Comparison of ENCODE assay signal across 9 cellular contexts in genomic region chr9:135888126-135888765, GRCh38. TPM values are rescaled to one million over a fixed set of nuclear protein-coding genes. Genes with fewer than 3 reads are reported as not detected.
DNase-seq lines count a peak whose midpoint lies in the region; ATAC-seq and TF ChIP-seq lines count a peak whose summit lies in the region.
"Had no signal": no experiment of that assay in that cellular context is flagged by ENCODE, and none has a peak within 500 bp of the region (broad histone marks: within the 10 kb centered on the region; RNA-seq: fewer than 3 reads in every experiment).

No MANE protein-coding gene starts in this region.

- CTCF ChIA-PET in mammary epithelial cell (lab: Charles Lee; ENCODE audit: low non-redundant PET) (no interaction called here), T-cell (lab: Charles Lee) (no interaction called here)

- H3K27me3 Mint-ChIP-seq in T-cell (no peaks in the 10 kb centered on the region), endothelial cell (ENCODE audit: unreplicated experiment) (peaks cover 9% of the 10 kb centered on the region)

- WGBS in mammary epithelial cell (ENCODE audit: low coverage, missing lambda C conversion rate), result 97% methylated on average over 16 of the region's 22 CpGs
- 84 to 93% methylated on average over 9 to 22 of the region's 22 CpGs for WGBS in upper lobe of left lung, 2 donors

- H3K79me2 ChIP-seq in mammary epithelial cell (ENCODE audit: insufficient read depth, low read length), result peaks cover 100% of the 10 kb centered on the region

- ATAC-seq in T-cell (replicated peaks in 1 of 4) (no peak), upper lobe of left lung (ENCODE audit: low FRiP score in 2 of 2) (no peak), HG03095 (IDR thresholded peaks at IDR 0.05; ENCODE audit: unreplicated experiment) (no peak), HG03457 (IDR thresholded peaks at IDR 0.05; ENCODE audit: unreplicated experiment) (no peak)

- H3K36me3 Mint-ChIP-seq in T-cell (no peaks in the 10 kb centered on the region), endothelial cell (ENCODE audit: low read depth, unreplicated experiment) (peaks cover 5% of the 10 kb centered on the region)

- peak overlapping the region in 1 of 3 donors; percentile 85 for H3K4me3 Mint-ChIP-seq in T-cell
- H3K4me3 Mint-ChIP-seq in endothelial cell (ENCODE audit: unreplicated experiment), result no peak overlapping the region

- BruUV-seq in mammary epithelial cell (replicated peaks; lab: Mats Ljungman, UMichigan), result no TSS peak

- intact Hi-C loops in mammary epithelial cell (cut with micrococcal nuclease) (no loop called here), breast epithelium (cut with DNase I; ENCODE audit: low total_unique reads) (no loop called here)

- no peak for TF ChIP-seq POLR2A in breast epithelium (IDR thresholded peaks at IDR 0.05)
- TF ChIP-seq POLR2A in upper lobe of left lung (IDR thresholded peaks at IDR 0.05), result no peak

- H3K27ac Mint-ChIP-seq in T-cell (peak overlapping the region; percentile 10 to 94), endothelial cell (ENCODE audit: unreplicated experiment) (no peak overlapping the region)

- H3K4me3 ChIP-seq in mammary epithelial cell (replicated peaks in 1 of 3; ENCODE audit: insufficient read depth in 1 of 3, low read depth in 2 of 3, low read length in 3 of 3), result no peak overlapping the region
- no peak overlapping the region for H3K4me3 ChIP-seq in breast epithelium
- H3K4me3 ChIP-seq in endocrine pancreas (ENCODE audit: control insufficient read depth, insufficient read depth, low read length), result no peak overlapping the region
- no peak overlapping the region for H3K4me3 ChIP-seq in upper lobe of left lung
- H3K4me3 ChIP-seq: tibial artery had no signal

- no peaks in the 10 kb centered on the region for H4K20me1 ChIP-seq in mammary epithelial cell (ENCODE audit: insufficient read depth, low read length)

- TF ChIP-seq EP300 in upper lobe of left lung (IDR thresholded peaks at IDR 0.05), result no peak

- no peak overlapping the region for H2AFZ ChIP-seq in mammary epithelial cell (ENCODE audit: low read depth, low read length)

- in situ Hi-C loops in mammary epithelial cell (cut with MboI; ENCODE audit: low sequenced_read_pairs in 2 of 2), result no loop called here

- TF ChIP-seq CTCF in mammary epithelial cell (conservative IDR thresholded peaks at IDR 0.05 in 1 of 2, IDR thresholded peaks at IDR 0.05 in 1 of 2; ENCODE audit: extremely low read depth in 1 of 2, insufficient read depth in 1 of 2, low read depth in 1 of 2, low read length in 2 of 2) (no peak), breast epithelium (IDR thresholded peaks at IDR 0.05) (no peak), upper lobe of left lung (IDR thresholded peaks at IDR 0.05) (no peak), endothelial cell (IDR thresholded peaks at IDR 0.05; ENCODE audit: unreplicated experiment) (no peak)

- no peak for DNase-seq in mammary epithelial cell
- no peak for DNase-seq in breast epithelium (ENCODE audit: low spot score in 2 of 2)
- DNase-seq in T-cell, result no peak
- no peak for DNase-seq in upper lobe of left lung
- DNase-seq in endothelial cell (ENCODE audit: low spot score), result no peak
- DNase-seq: tibial artery had no signal

- POLR2A ChIA-PET in T-cell (lab: Charles Lee), result no interaction called here

- no peaks in the 10 kb centered on the region for H3K27me3 ChIP-seq in mammary epithelial cell (ENCODE audit: insufficient read depth, low read length)
- H3K27me3 ChIP-seq in breast epithelium, result no peaks in the 10 kb centered on the region
- H3K27me3 ChIP-seq in endocrine pancreas (ENCODE audit: control insufficient read depth, insufficient read depth, low read length), result no peaks in the 10 kb centered on the region
- no peaks in the 10 kb centered on the region for H3K27me3 ChIP-seq in upper lobe of left lung
- H3K27me3 ChIP-seq: tibial artery had no signal

- H3K9me3 ChIP-seq in mammary epithelial cell (replicated peaks; ENCODE audit: insufficient read depth, low read length) (no peaks in the 10 kb centered on the region), breast epithelium (no peaks in the 10 kb centered on the region), endocrine pancreas (ENCODE audit: control insufficient read depth, low read length) (no peaks in the 10 kb centered on the region), upper lobe of left lung (no peaks in the 10 kb centered on the region)
- H3K9me3 ChIP-seq: tibial artery had no signal

- dilution Hi-C loops in mammary epithelial cell (cut with HindIII; ENCODE audit: low sequenced_read_pairs), result no loop called here

- H3K4me1 Mint-ChIP-seq in T-cell (peaks cover 84 to 93% (median 91%) of the 10 kb centered on the region in 3 donors), endothelial cell (ENCODE audit: unreplicated experiment) (peaks cover 66% of the 10 kb centered on the region)

- no peaks in the 10 kb centered on the region for H3K9me3 Mint-ChIP-seq in T-cell
- no peaks in the 10 kb centered on the region for H3K9me3 Mint-ChIP-seq in endothelial cell (ENCODE audit: unreplicated experiment)

- H3K36me3 ChIP-seq in mammary epithelial cell (ENCODE audit: insufficient read depth, low read length) (no peaks in the 10 kb centered on the region), breast epithelium (no peaks in the 10 kb centered on the region), endocrine pancreas (ENCODE audit: control insufficient read depth, insufficient read depth, low read length) (no peaks in the 10 kb centered on the region), upper lobe of left lung (no peaks in the 10 kb centered on the region)
- H3K36me3 ChIP-seq: tibial artery had no signal

- peak overlapping the region; percentile 77 for H3K4me2 ChIP-seq in mammary epithelial cell (ENCODE audit: insufficient read depth, low read depth, low read length)

- H3K27ac ChIP-seq in mammary epithelial cell (ENCODE audit: insufficient read depth, low read depth, low read length) (no peak overlapping the region), breast epithelium (no peak overlapping the region), upper lobe of left lung (peak overlapping the region in 3 of 4 donors; percentile 13 to 57 (median 54))
- H3K27ac ChIP-seq: tibial artery had no signal

- no peak overlapping the region for H3K9ac ChIP-seq in mammary epithelial cell (ENCODE audit: insufficient read depth, low read length)
- H3K9ac ChIP-seq in endocrine pancreas (ENCODE audit: control insufficient read depth, insufficient read depth, low read length), result peak overlapping the region; percentile 6

- H3K4me1 ChIP-seq in mammary epithelial cell (ENCODE audit: insufficient read depth, low read length) (peaks cover 74% of the 10 kb centered on the region), breast epithelium (peaks cover 25 to 39% of the 10 kb centered on the region in 2 donors), endocrine pancreas (ENCODE audit: control insufficient read depth, insufficient read depth, low read length) (no peaks in the 10 kb centered on the region), upper lobe of left lung (peaks cover 26 to 57% (median 41%) of the 10 kb centered on the region in 4 donors)

RNA-seq across cellular contexts. Expression of gene CAMSAP1, which starts 19.1 kb away (rescaled TPM):
- total RNA-seq in mammary epithelial cell (10 to 100 TPM; 23.5 to 25.5 TPM), breast epithelium (10 to 100 TPM; 25.0 to 29.8 (median 29.0) TPM), T-cell (10 to 100 TPM; 25.6 to 38.7 (median 35.6) TPM), upper lobe of left lung (10 to 100 TPM; 29.9 to 39.7 (median 34.1) TPM), endothelial cell (ENCODE audit: unreplicated experiment) (44.7 TPM)
- 6.0 TPM for polyA plus RNA-seq in mammary epithelial cell
- 25.7 TPM for polyA minus RNA-seq in mammary epithelial cell

Comparison
In these comparisons a context has a peak if more than half of its experiments do, and no peak if none do; other contexts are left out.
1. H3K27ac ChIP-seq: peak in upper lobe of left lung (3 of 4); none in mammary epithelial cell (single experiment) and breast epithelium (0 of 2).